In genomic region chr6:1388081-1388926, GRCh38 we compare ENCODE assay signal across 1 cellular context.
TF ChIP-seq lines count a peak whose summit lies in the region.

No MANE protein-coding gene starts in this region.

TF ChIP-seq in IMR-90, 13 proteins besides CTCF, POLR2A, EP300 and RAD21:
- TF ChIP-seq BHLHE40 (IDR thresholded peaks at IDR 0.05; ENCODE audit: low read depth, low read length) (peak; percentile 65; the same call in 1 of the 2 replicates), MAZ (IDR thresholded peaks at IDR 0.05; ENCODE audit: borderline replicate concordance, low read depth, low read length) (0 out of 2 replicates have a peak, but pooled peaks have one; percentile 21), FOS (IDR thresholded peaks at IDR 0.05; ENCODE audit: low read depth, low read length) (no peak)
TF ChIP-seq in IMR-90: peak in this region for 2.
